ENCODE assay signal across 23 cellular contexts in the genomic region with DNA sequence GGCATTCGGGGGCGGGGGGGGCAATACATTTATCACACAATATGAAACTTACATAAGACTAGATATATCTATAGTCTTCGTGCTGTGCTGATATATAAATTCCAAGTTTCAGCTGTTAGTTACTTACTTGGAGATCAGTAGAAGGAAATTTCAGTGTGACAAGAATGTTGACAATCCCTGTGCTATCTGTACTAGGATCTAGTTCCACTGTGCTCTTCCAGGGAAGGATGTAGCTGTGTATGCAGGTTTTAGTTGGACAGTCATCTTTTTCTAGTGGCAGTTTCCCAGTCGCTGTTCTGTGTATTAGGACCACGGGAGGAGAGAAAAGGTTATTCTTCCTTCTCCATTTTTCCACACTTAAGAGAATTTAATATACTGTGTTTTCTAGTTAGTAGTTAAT. TPM values are rescaled to one million over a fixed set of nuclear protein-coding genes. Genes with fewer than 3 reads are reported as not detected.
"Had no signal": no experiment of that assay in that cellular context is flagged by ENCODE, and none has a peak within 500 bp of the region (broad histone marks: within the 10 kb centered on the region; RNA-seq: fewer than 3 reads in every experiment).

No MANE protein-coding gene starts in this region.

- H3K27me3 Mint-ChIP-seq: naive B cell; stimulated activated naive CD8-positive, alpha-beta T cell treated with anti-CD3 and anti-CD28 coated beads, Interleukin-15, Interleukin-2, amounts not matched to agents 100 ng/mL and 50 ng/mL, for 24 hours had no signal

- H3K9me3 Mint-ChIP-seq: mesothelial cell of epicardium; naive B cell; natural killer cell; stimulated activated naive CD8-positive, alpha-beta T cell treated with anti-CD3 and anti-CD28 coated beads, Interleukin-15, Interleukin-2, amounts not matched to agents 100 ng/mL and 50 ng/mL, for 24 hours had no signal

- H3K36me3 ChIP-seq: pancreas, right atrium auricular region, right lobe of liver, suprapubic skin, tibial artery, uterus had no signal

- H3K27me3 ChIP-seq: hepatocyte, pancreas, right atrium auricular region, right lobe of liver, suprapubic skin, tibial artery, uterus had no signal

- H3K4me2 ChIP-seq: hepatocyte had no signal

- H3K36me3 Mint-ChIP-seq: mesothelial cell of epicardium, natural killer cell had no signal

- FAIRE-seq: pancreas had no signal

- H3K27ac Mint-ChIP-seq: mesothelial cell of epicardium; natural killer cell; stimulated activated naive CD8-positive, alpha-beta T cell treated with anti-CD3 and anti-CD28 coated beads, Interleukin-15, Interleukin-2, amounts not matched to agents 100 ng/mL and 50 ng/mL, for 24 hours had no signal

- H3K27ac ChIP-seq: hepatocyte, left ventricle myocardium inferior, pancreas, right atrium auricular region, right lobe of liver, suprapubic skin, thoracic aorta, tibial artery, uterus had no signal

- ATAC-seq: natural killer cell, pancreas, right lobe of liver had no signal

- H2AFZ ChIP-seq: hepatocyte had no signal

- H3K4me3 ChIP-seq: hepatocyte, left ventricle myocardium inferior, lung, pancreas, right atrium auricular region, right lobe of liver, suprapubic skin, thoracic aorta, tibial artery, uterus had no signal

- DNase-seq: islet precursor cell; left ventricle myocardium inferior; mesendoderm; naive B cell; natural killer cell; nucleus accumbens; pancreas; right lobe of liver; stimulated activated CD4-positive, alpha-beta T cell treated with anti-CD3 and anti-CD28 coated beads, Interleukin-12 subunit alpha, Interleukin-12 subunit beta, amount 100 ng/mL, for 4 hours; stimulated activated CD4-positive, alpha-beta T cell treated with anti-CD3 and anti-CD28 coated beads, Interleukin-15, amount 100 ng/mL, for 24 hours; stimulated activated CD4-positive, alpha-beta T cell treated with anti-CD3 and anti-CD28 coated beads, Interleukin-2, amount 100 ng/mL, for 24 hours; stimulated activated CD4-positive, alpha-beta T cell treated with anti-CD3 and anti-CD28 coated beads, Interleukin-4, amount 100 ng/mL, for 1 hour; stimulated activated naive CD4-positive, alpha-beta T cell; tibial artery; uterus had no signal

- H3K4me3 Mint-ChIP-seq: mesothelial cell of epicardium; natural killer cell; stimulated activated naive CD8-positive, alpha-beta T cell treated with anti-CD3 and anti-CD28 coated beads, Interleukin-15, Interleukin-2, amounts not matched to agents 100 ng/mL and 50 ng/mL, for 24 hours had no signal

- H3K9me3 ChIP-seq: left ventricle myocardium inferior, pancreas, right atrium auricular region, right lobe of liver, suprapubic skin, thoracic aorta, tibial artery, uterus had no signal

RNA-seq across cellular contexts. Expression of a gene that starts 21.6 kb away (rescaled TPM):
- total RNA-seq: kidney epithelial cell, left ventricle myocardium inferior had no signal
